31 cellular contexts compared by ENCODE assay signal in genomic region chr1:171476829-171477228, GRCh38.
"Had no signal": no experiment of that assay in that cellular context is flagged by ENCODE, and none has a peak within 500 bp of the region (broad histone marks: within the 10 kb centered on the region; RNA-seq: fewer than 3 reads in every experiment).

No MANE protein-coding gene starts in this region.

- H3K36me3 ChIP-seq: cardiac muscle cell, MG63, SJCRH30 had no signal

- H3K4me3 ChIP-seq: cardiac muscle cell, MG63, SJCRH30 had no signal

- H3K9me3 ChIP-seq: MG63, SJCRH30, SK-N-SH had no signal

- H3K4me1 ChIP-seq: SJCRH30 had no signal

- FAIRE-seq: TTC549 had no signal

- DNase-seq: activated CD4-positive, alpha-beta memory T cell treated with anti-CD3 and anti-CD28 coated beads for 36 hours; activated CD4-positive, alpha-beta T cell treated with anti-CD3 and anti-CD28 coated beads, Interleukin-2, amount 10 ng/mL, durations not matched to agents 24 days and 14 days; activated CD8-positive, alpha-beta memory T cell treated with anti-CD3 and anti-CD28 coated beads for 24 hours; activated CD8-positive, alpha-beta memory T cell treated with anti-CD3 and anti-CD28 coated beads, Interleukin-2, amount 10 ng/mL, durations not matched to agents 7 days and 5 days; activated CD8-positive, alpha-beta memory T cell treated with anti-CD3 and anti-CD28 coated beads, Interleukin-2, amount 50 U/mL, for 48 hours; activated effector memory CD4-positive, alpha-beta T cell treated with anti-CD3 and anti-CD28 coated beads, Interleukin-2, amount 50 U/mL, for 16 hours; activated naive CD4-positive, alpha-beta T cell; activated naive CD4-positive, alpha-beta T cell treated with anti-CD3 and anti-CD28 coated beads, Interleukin-2, amount 50 U/mL, for 16 hours; activated naive CD8-positive, alpha-beta T cell treated with anti-CD3 and anti-CD28 coated beads for 36 hours; activated T-cell treated with anti-CD3 and anti-CD28 coated beads, Interleukin-2, amount 50 U/mL, for 1 hour; activated T-cell treated with anti-CD3 and anti-CD28 coated beads, Interleukin-2, amount 50 U/mL, for 72 hours; amniotic stem cell; aorta; Karpas-422; KBM-7; MG63; NCI-H1048; NCI-H1105 treated with DMSO at 0.1 percent for 48 hours; NCI-H1436; NCI-H1694; NCI-H1930; NCI-H2081 treated with DMSO at 0.1 percent for 48 hours; NCI-H345; NCI-H524 treated with DMSO at 0.1 percent for 48 hours; SHP77; SK-N-SH had no signal

- H3K27ac ChIP-seq: cardiac muscle cell, SJCRH30 had no signal

- H3K27me3 ChIP-seq: cardiac muscle cell, MG63, SJCRH30 had no signal

- ATAC-seq: activated CD8-positive, alpha-beta memory T cell treated with anti-CD3 and anti-CD28 coated beads, Interleukin-2, amount 10 ng/mL, durations not matched to agents 7 days and 5 days; activated T-cell treated with anti-CD3 and anti-CD28 coated beads, Interleukin-2, amount 50 U/mL, for 72 hours; activated T-helper 17 cell treated with anti-CD3 and anti-CD28 coated beads, Interleukin-2, amount 50 U/mL, for 72 hours; Panc1 had no signal

- H3K9ac ChIP-seq: SK-N-SH had no signal

- H3K4me2 ChIP-seq: SK-N-SH had no signal
